Comparison of ENCODE assay signal across 7 cellular contexts in the genomic region with DNA sequence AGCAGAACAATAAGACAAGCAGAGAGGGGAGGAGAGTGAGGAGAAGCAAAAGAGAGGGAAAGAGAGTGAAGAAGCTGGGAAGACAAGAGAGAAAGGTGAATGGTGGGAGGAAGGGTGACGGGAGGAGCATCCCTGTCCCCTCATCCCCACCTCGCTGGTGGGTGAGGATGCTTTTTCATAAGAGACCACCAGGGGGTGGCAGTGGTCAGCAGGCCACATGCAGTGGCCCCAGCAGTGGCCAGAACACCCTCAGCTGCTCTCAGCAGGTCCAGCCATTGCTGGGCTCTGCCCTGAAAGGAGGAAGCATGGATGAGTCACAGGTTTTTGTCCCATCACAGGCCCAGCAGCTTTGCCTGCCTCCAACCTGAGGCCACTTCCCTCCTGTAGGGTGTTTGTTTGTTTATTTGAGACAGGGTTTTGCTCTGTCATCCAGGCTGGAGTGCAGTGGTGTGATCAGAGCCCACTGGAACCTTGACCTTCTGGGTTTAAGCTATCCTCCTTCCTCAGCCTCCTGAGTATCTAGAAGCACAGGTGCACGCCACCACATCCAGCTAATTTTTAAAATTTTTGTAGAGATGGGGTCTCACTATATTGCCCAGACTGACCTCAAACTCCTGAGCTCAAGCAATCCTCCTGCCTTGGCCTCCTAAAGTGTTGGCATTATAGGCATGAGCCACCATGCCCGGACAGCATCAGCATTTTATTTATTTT. TPM values are rescaled to one million over a fixed set of nuclear protein-coding genes. Genes with fewer than 3 reads are reported as not detected.
DNase-seq lines count a peak whose midpoint lies in the region; ATAC-seq and TF ChIP-seq lines count a peak whose summit lies in the region.

No MANE protein-coding gene starts in this region.

- ATAC-seq in SK-N-SH treated with all-trans-retinoic acid at 6 μM for 48 hours (peak; percentile 89), HG02763 (IDR thresholded peaks at IDR 0.05; ENCODE audit: unreplicated experiment) (no peak)

- DNase-seq in ELR (ENCODE audit: low read depth): peak; percentile 88
- peak; percentile 53 for DNase-seq in HuH-7.5 (ENCODE audit: low spot score)
- DNase-seq in iPS-NIHi11 (ENCODE audit: low spot score): peak; percentile 80
- peak; percentile 51 for DNase-seq in stimulated activated CD4-positive, alpha-beta T cell treated with anti-CD3 and anti-CD28 coated beads, Interleukin-15, amount 100 ng/mL, for 24 hours

- H3K27ac Mint-ChIP-seq in brain: peak overlapping the region in 1 of 5 experiments; percentile 3

- H3K36me3 Mint-ChIP-seq in brain: no peaks in the 10 kb centered on the region

- no peaks in the 10 kb centered on the region for H3K4me1 Mint-ChIP-seq in brain

- peaks cover 2% of the 10 kb centered on the region for H3K27me3 Mint-ChIP-seq in brain

- H3K4me3 Mint-ChIP-seq in brain: no peak overlapping the region

- H3K9me3 Mint-ChIP-seq in brain: peaks cover 7 to 16% (median 10%) of the 10 kb centered on the region in 5 experiments

- peak; percentile 79 for TF ChIP-seq CTCF in brain (conservative IDR thresholded peaks at IDR 0.05)

TF ChIP-seq in SK-N-SH treated with all-trans-retinoic acid at 6 μM for 48 hours, 23 proteins besides CTCF, POLR2A, EP300 and RAD21:
- TF ChIP-seq, protein P1, sequence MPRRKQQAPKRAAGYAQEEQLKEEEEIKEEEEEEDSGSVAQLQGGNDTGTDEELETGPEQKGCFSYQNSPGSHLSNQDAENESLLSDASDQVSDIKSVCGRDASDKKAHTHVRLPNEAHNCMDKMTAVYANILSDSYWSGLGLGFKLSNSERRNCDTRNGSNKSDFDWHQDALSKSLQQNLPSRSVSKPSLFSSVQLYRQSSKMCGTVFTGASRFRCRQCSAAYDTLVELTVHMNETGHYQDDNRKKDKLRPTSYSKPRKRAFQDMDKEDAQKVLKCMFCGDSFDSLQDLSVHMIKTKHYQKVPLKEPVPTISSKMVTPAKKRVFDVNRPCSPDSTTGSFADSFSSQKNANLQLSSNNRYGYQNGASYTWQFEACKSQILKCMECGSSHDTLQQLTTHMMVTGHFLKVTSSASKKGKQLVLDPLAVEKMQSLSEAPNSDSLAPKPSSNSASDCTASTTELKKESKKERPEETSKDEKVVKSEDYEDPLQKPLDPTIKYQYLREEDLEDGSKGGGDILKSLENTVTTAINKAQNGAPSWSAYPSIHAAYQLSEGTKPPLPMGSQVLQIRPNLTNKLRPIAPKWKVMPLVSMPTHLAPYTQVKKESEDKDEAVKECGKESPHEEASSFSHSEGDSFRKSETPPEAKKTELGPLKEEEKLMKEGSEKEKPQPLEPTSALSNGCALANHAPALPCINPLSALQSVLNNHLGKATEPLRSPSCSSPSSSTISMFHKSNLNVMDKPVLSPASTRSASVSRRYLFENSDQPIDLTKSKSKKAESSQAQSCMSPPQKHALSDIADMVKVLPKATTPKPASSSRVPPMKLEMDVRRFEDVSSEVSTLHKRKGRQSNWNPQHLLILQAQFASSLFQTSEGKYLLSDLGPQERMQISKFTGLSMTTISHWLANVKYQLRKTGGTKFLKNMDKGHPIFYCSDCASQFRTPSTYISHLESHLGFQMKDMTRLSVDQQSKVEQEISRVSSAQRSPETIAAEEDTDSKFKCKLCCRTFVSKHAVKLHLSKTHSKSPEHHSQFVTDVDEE (CRISPR knock-in tag; IDR thresholded peaks at IDR 0.05): no peak
- TF ChIP-seq SNAI2 (CRISPR knock-in tag; IDR thresholded peaks at IDR 0.05) (no peak), TCF4 (CRISPR knock-in tag; IDR thresholded peaks at IDR 0.05; ENCODE audit: borderline replicate concordance) (no peak), ESRRG (CRISPR knock-in tag; IDR thresholded peaks at IDR 0.05) (no peak), ARNTL (CRISPR knock-in tag; IDR thresholded peaks at IDR 0.05; ENCODE audit: borderline replicate concordance, low read depth) (no peak), BACH2 (CRISPR knock-in tag; IDR thresholded peaks at IDR 0.05; ENCODE audit: borderline replicate concordance) (no peak), ZC3H10 (CRISPR knock-in tag; IDR thresholded peaks at IDR 0.05) (no peak), ZNF70 (CRISPR knock-in tag; IDR thresholded peaks at IDR 0.05) (no peak)
- TF ChIP-seq, protein P2, sequence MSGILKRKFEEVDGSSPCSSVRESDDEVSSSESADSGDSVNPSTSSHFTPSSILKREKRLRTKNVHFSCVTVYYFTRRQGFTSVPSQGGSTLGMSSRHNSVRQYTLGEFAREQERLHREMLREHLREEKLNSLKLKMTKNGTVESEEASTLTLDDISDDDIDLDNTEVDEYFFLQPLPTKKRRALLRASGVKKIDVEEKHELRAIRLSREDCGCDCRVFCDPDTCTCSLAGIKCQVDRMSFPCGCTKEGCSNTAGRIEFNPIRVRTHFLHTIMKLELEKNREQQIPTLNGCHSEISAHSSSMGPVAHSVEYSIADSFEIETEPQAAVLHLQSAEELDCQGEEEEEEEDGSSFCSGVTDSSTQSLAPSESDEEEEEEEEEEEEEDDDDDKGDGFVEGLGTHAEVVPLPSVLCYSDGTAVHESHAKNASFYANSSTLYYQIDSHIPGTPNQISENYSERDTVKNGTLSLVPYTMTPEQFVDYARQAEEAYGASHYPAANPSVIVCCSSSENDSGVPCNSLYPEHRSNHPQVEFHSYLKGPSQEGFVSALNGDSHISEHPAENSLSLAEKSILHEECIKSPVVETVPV (CRISPR knock-in tag; IDR thresholded peaks at IDR 0.05): no peak

RNA-seq across cellular contexts. Expression of gene FGD2, which starts 23.9 kb away (rescaled TPM):
- 0.58 TPM for polyA plus RNA-seq in brain (ENCODE audit: insufficient read depth, low read depth, low replicate concordance)

RNA-seq across cellular contexts. Expression of gene MTCH1, which starts 43.4 kb away (rescaled TPM):
- 468 TPM for polyA plus RNA-seq in brain (ENCODE audit: insufficient read depth, low read depth, low replicate concordance)
